Comparison of ENCODE assay signal across 8 cellular contexts in genomic region chr7:2403718-2404648, GRCh38. TPM values are rescaled to one million over a fixed set of nuclear protein-coding genes. Genes with fewer than 3 reads are reported as not detected.
DNase-seq lines count a peak whose midpoint lies in the region; ATAC-seq and TF ChIP-seq lines count a peak whose summit lies in the region.

No MANE protein-coding gene starts in this region.

- TF ChIP-seq CTCF in CD4-positive, alpha-beta T cell (IDR thresholded peaks at IDR 0.05): no peak
- TF ChIP-seq CTCF in foreskin keratinocyte (conservative IDR thresholded peaks at IDR 0.05): peak; percentile 34
- TF ChIP-seq CTCF in nephron progenitor cell (IDR thresholded peaks at IDR 0.05): no peak

- CTCF ChIA-PET in CD4-positive, alpha-beta T cell (lab: Charles Lee): no interaction called here

- H3K9me3 Mint-ChIP-seq in CD4-positive, alpha-beta T cell: no peaks in the 10 kb centered on the region
- H3K9me3 Mint-ChIP-seq in nephron progenitor cell: no peaks in the 10 kb centered on the region

- intact Hi-C loops in CD4-positive, alpha-beta T cell (cut with DNase I, micrococcal nuclease): loop anchor here (1.0 to 5.0 kb wide), 5 partner anchors 50 to 162 kb away; partner anchors contain the start of genes SNX8 (in 2 of the 2), BRAT1 (in 1 of the 2), EIF3B (in 1 of the 2) and IQCE (in 1 of the 2)

- peaks cover 62% of the 10 kb centered on the region for H3K4me1 Mint-ChIP-seq in CD4-positive, alpha-beta T cell (ENCODE audit: low read depth)
- H3K4me1 Mint-ChIP-seq in nephron progenitor cell: peaks cover 63% of the 10 kb centered on the region

- no peaks in the 10 kb centered on the region for H3K27me3 ChIP-seq in CD4-positive, alpha-beta T cell (ENCODE audit: control insufficient read depth, insufficient read depth, low read length)
- H3K27me3 ChIP-seq in foreskin keratinocyte: no peaks in the 10 kb centered on the region

- DNase-seq in CD4-positive, alpha-beta T cell: peak in 3 of 10 experiments; percentile 13 to 49 (median 23)
- peak; percentile 71 for DNase-seq in NAMALWA (ENCODE audit: low spot score)
- peak; percentile 16 for DNase-seq in activated T-helper 9 cell treated with anti-CD3 and anti-CD28 coated beads, Interleukin-2, amount 50 U/mL, for 16 hours (ENCODE audit: low read depth)
- DNase-seq in foreskin keratinocyte: peak in 1 of 2 donors; percentile 23
- DNase-seq in nephron progenitor cell: peak; percentile 52
- DNase-seq in COR-L47 (lab: John Stamatoyannopoulos, UW): no peak
- DNase-seq in SIG-M5 treated with dmso at 0.1 percent for 504 hours (lab: John Stamatoyannopoulos, UW; ENCODE audit: unreplicated experiment): no peak

- POLR2A ChIA-PET in CD4-positive, alpha-beta T cell (lab: Charles Lee): interaction anchor here (0.6 to 3.6 kb wide), 5 partner anchors 8 to 1531 kb away, joined by 3 to 27 read pairs (median 7); partner anchors contain the start of gene EIF3B

- peak; percentile 18 for ATAC-seq in CD4-positive, alpha-beta T cell (ENCODE audit: poor library complexity)
- ATAC-seq in GM21717 (IDR thresholded peaks at IDR 0.05; ENCODE audit: unreplicated experiment): peak; percentile 6
- ATAC-seq in foreskin keratinocyte: peak; percentile 35

- no peaks in the 10 kb centered on the region for H3K27me3 Mint-ChIP-seq in CD4-positive, alpha-beta T cell
- H3K27me3 Mint-ChIP-seq in nephron progenitor cell (ENCODE audit: low read depth, poor library complexity): peaks cover 3% of the 10 kb centered on the region

- peak overlapping the region; percentile 88 for H3K4me3 Mint-ChIP-seq in CD4-positive, alpha-beta T cell
- peak overlapping the region; percentile 83 for H3K4me3 Mint-ChIP-seq in nephron progenitor cell

- peak overlapping the region; percentile 35 for H3K27ac ChIP-seq in CD4-positive, alpha-beta T cell (ENCODE audit: low read depth, low read length)
- H3K27ac ChIP-seq in foreskin keratinocyte: no peak overlapping the region

- peaks cover 13% of the 10 kb centered on the region for H3K4me1 ChIP-seq in foreskin keratinocyte

- peak overlapping the region; percentile 82 for H3K27ac Mint-ChIP-seq in CD4-positive, alpha-beta T cell
- no peak overlapping the region for H3K27ac Mint-ChIP-seq in nephron progenitor cell

- H3K36me3 Mint-ChIP-seq in CD4-positive, alpha-beta T cell (ENCODE audit: low read depth): no peaks in the 10 kb centered on the region
- peaks cover 4% of the 10 kb centered on the region for H3K36me3 Mint-ChIP-seq in nephron progenitor cell (ENCODE audit: low read depth)

- no peaks in the 10 kb centered on the region for H3K9me3 ChIP-seq in CD4-positive, alpha-beta T cell (ENCODE audit: control insufficient read depth, low read length)

RNA-seq across cellular contexts. Expression of gene CHST12, which starts 0.6 kb away (rescaled TPM):
- 1 to 10 TPM; 6.6 to 8.6 TPM for total RNA-seq in CD4-positive, alpha-beta T cell
- 6.1 and 7.5 TPM in 2 replicates for total RNA-seq in foreskin keratinocyte
- polyA plus RNA-seq in foreskin keratinocyte: 10.2 and 10.7 TPM in 2 replicates

RNA-seq across cellular contexts. Expression of gene EIF3B, which starts 49.4 kb away (rescaled TPM):
- total RNA-seq in CD4-positive, alpha-beta T cell: 100 to 1,000 TPM; 166 to 167 TPM
- 215 and 219 TPM in 2 replicates for total RNA-seq in foreskin keratinocyte
- polyA plus RNA-seq in foreskin keratinocyte: 151 and 158 TPM in 2 replicates

Comparison
In these comparisons a context has a peak if more than half of its experiments do, and no peak if none do; other contexts are left out.
1. DNase-seq: peak in NAMALWA (single experiment), activated T-helper 9 cell treated with anti-CD3 and anti-CD28 coated beads, Interleukin-2, amount 50 U/mL, for 16 hours (single experiment) and nephron progenitor cell (single experiment); none in COR-L47 (single experiment) and SIG-M5 treated with dmso at 0.1 percent for 504 hours (single experiment).
2. Peak in every context shown above with its lines, with median percentiles within 50 percentile points of each other: ATAC-seq.